2 cellular contexts compared by ENCODE assay signal in genomic region chr4:148026022-148026421, GRCh38.
TF ChIP-seq lines count a peak whose summit lies in the region.

No MANE protein-coding gene starts in this region.

TF ChIP-seq in SK-N-SH treated with all-trans-retinoic acid at 6 μM for 48 hours, 23 proteins besides CTCF, POLR2A, EP300 and RAD21 (continued from another document):
- TF ChIP-seq CREB5 (CRISPR knock-in tag; IDR thresholded peaks at IDR 0.05; ENCODE audit: low read depth), result no peak
- TF ChIP-seq TSHZ2 (CRISPR knock-in tag; IDR thresholded peaks at IDR 0.05), result no peak
- no peak for TF ChIP-seq ZFP30 (CRISPR knock-in tag; IDR thresholded peaks at IDR 0.05)
- TF ChIP-seq GLIS3 (CRISPR knock-in tag; IDR thresholded peaks at IDR 0.05), result no peak
- TF ChIP-seq RARB (CRISPR knock-in tag; IDR thresholded peaks at IDR 0.05), result no peak
- no peak for TF ChIP-seq PATZ1 (CRISPR knock-in tag; IDR thresholded peaks at IDR 0.05; ENCODE audit: borderline replicate concordance)
- TF ChIP-seq ZNF8 (CRISPR knock-in tag; IDR thresholded peaks at IDR 0.05), result no peak
- no peak for TF ChIP-seq PPARA (CRISPR knock-in tag; IDR thresholded peaks at IDR 0.05; ENCODE audit: borderline replicate concordance)
- TF ChIP-seq CSDC2 (CRISPR knock-in tag; IDR thresholded peaks at IDR 0.05), result no peak
- TF ChIP-seq ZNF565 (CRISPR knock-in tag; conservative IDR thresholded peaks at IDR 0.05; ENCODE audit: low read depth), result no peak

TF ChIP-seq in SK-N-SH, 30 proteins besides CTCF, POLR2A, EP300 and RAD21 (continued from another document):
- no peak for TF ChIP-seq IRF3 (IDR thresholded peaks at IDR 0.05; ENCODE audit: low read depth, low read length)
- TF ChIP-seq REST (IDR thresholded peaks at IDR 0.05; ENCODE audit: low read depth, low read length), result no peak
- no peak for TF ChIP-seq RCOR1 (IDR thresholded peaks at IDR 0.05; ENCODE audit: low read length)
- no peak for TF ChIP-seq EZH2phosphoT487 (IDR thresholded peaks at IDR 0.05; ENCODE audit: borderline replicate concordance, low read depth)
- TF ChIP-seq TCF12 (IDR thresholded peaks at IDR 0.05), result no peak
- TF ChIP-seq GATA2 (CRISPR knock-in tag; IDR thresholded peaks at IDR 0.05), result no peak
